In the genomic region with DNA sequence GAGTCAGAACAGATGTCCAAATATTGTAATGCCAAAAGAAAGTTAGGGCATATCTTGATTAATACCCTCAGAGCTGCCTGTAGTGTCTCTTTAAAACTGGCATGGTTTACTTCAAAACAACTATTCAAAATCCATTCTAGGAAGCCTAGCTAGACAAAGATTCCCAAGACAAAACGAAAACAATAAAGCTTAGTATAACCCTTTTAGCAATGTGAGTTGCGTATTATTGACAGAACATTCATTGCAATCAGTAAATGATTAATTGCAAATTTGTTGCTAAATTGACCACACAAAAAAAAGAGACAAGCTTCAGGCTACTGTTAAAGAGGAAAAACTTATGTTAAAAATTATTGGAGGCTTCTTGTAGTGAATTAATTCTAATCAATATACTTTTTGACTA, we compare ENCODE assay signal across 2 cellular contexts.
TF ChIP-seq lines count a peak whose summit lies in the region.

No MANE protein-coding gene starts in this region.

TF ChIP-seq in liver, 16 proteins besides CTCF, POLR2A, EP300 and RAD21 (continued from another document):
- TF ChIP-seq, protein P1, sequence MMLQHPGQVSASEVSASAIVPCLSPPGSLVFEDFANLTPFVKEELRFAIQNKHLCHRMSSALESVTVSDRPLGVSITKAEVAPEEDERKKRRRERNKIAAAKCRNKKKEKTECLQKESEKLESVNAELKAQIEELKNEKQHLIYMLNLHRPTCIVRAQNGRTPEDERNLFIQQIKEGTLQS (IDR thresholded peaks at IDR 0.05): no peak
- TF ChIP-seq FOXA1 (IDR thresholded peaks at IDR 0.05): no peak
- TF ChIP-seq, protein P2, sequence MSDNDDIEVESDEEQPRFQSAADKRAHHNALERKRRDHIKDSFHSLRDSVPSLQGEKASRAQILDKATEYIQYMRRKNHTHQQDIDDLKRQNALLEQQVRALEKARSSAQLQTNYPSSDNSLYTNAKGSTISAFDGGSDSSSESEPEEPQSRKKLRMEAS (IDR thresholded peaks at IDR 0.05): peak; percentile 12
- TF ChIP-seq FOXA2 (IDR thresholded peaks at IDR 0.05): no peak
- TF ChIP-seq RXRA (IDR thresholded peaks at IDR 0.05): no peak
- peak; percentile 19 to 36 for TF ChIP-seq HNF4A (conservative IDR thresholded peaks at IDR 0.05)
- no peak for TF ChIP-seq NR2F2 (IDR thresholded peaks at IDR 0.05)
- no peak for TF ChIP-seq EGR1 (IDR thresholded peaks at IDR 0.05; ENCODE audit: low read depth in 2 of 2)
- no peak for TF ChIP-seq HNF4G (IDR thresholded peaks at IDR 0.05)
TF ChIP-seq in liver: peak in this region for 3.

TF ChIP-seq in HepG2, 621 proteins besides CTCF, POLR2A, EP300 and RAD21 (continued from another document):
- TF ChIP-seq, protein P3, sequence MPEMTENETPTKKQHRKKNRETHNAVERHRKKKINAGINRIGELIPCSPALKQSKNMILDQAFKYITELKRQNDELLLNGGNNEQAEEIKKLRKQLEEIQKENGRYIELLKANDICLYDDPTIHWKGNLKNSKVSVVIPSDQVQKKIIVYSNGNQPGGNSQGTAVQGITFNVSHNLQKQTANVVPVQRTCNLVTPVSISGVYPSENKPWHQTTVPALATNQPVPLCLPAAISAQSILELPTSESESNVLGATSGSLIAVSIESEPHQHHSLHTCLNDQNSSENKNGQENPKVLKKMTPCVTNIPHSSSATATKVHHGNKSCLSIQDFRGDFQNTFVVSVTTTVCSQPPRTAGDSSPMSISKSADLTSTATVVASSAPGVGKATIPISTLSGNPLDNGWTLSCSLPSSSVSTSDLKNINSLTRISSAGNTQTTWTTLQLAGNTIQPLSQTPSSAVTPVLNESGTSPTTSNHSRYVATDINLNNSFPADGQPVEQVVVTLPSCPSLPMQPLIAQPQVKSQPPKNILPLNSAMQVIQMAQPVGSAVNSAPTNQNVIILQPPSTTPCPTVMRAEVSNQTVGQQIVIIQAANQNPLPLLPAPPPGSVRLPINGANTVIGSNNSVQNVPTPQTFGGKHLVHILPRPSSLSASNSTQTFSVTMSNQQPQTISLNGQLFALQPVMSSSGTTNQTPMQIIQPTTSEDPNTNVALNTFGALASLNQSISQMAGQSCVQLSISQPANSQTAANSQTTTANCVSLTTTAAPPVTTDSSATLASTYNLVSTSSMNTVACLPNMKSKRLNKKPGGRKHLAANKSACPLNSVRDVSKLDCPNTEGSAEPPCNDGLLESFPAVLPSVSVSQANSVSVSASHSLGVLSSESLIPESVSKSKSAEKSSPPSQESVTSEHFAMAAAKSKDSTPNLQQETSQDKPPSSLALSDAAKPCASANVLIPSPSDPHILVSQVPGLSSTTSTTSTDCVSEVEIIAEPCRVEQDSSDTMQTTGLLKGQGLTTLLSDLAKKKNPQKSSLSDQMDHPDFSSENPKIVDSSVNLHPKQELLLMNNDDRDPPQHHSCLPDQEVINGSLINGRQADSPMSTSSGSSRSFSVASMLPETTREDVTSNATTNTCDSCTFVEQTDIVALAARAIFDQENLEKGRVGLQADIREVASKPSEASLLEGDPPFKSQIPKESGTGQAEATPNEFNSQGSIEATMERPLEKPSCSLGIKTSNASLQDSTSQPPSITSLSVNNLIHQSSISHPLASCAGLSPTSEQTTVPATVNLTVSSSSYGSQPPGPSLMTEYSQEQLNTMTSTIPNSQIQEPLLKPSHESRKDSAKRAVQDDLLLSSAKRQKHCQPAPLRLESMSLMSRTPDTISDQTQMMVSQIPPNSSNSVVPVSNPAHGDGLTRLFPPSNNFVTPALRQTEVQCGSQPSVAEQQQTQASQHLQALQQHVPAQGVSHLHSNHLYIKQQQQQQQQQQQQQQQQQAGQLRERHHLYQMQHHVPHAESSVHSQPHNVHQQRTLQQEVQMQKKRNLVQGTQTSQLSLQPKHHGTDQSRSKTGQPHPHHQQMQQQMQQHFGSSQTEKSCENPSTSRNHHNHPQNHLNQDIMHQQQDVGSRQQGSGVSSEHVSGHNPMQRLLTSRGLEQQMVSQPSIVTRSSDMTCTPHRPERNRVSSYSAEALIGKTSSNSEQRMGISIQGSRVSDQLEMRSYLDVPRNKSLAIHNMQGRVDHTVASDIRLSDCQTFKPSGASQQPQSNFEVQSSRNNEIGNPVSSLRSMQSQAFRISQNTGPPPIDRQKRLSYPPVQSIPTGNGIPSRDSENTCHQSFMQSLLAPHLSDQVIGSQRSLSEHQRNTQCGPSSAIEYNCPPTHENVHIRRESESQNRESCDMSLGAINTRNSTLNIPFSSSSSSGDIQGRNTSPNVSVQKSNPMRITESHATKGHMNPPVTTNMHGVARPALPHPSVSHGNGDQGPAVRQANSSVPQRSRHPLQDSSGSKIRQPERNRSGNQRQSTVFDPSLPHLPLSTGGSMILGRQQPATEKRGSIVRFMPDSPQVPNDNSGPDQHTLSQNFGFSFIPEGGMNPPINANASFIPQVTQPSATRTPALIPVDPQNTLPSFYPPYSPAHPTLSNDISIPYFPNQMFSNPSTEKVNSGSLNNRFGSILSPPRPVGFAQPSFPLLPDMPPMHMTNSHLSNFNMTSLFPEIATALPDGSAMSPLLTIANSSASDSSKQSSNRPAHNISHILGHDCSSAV (CRISPR knock-in tag; IDR thresholded peaks at IDR 0.05; ENCODE audit: borderline replicate concordance): no peak
- TF ChIP-seq, protein P4, sequence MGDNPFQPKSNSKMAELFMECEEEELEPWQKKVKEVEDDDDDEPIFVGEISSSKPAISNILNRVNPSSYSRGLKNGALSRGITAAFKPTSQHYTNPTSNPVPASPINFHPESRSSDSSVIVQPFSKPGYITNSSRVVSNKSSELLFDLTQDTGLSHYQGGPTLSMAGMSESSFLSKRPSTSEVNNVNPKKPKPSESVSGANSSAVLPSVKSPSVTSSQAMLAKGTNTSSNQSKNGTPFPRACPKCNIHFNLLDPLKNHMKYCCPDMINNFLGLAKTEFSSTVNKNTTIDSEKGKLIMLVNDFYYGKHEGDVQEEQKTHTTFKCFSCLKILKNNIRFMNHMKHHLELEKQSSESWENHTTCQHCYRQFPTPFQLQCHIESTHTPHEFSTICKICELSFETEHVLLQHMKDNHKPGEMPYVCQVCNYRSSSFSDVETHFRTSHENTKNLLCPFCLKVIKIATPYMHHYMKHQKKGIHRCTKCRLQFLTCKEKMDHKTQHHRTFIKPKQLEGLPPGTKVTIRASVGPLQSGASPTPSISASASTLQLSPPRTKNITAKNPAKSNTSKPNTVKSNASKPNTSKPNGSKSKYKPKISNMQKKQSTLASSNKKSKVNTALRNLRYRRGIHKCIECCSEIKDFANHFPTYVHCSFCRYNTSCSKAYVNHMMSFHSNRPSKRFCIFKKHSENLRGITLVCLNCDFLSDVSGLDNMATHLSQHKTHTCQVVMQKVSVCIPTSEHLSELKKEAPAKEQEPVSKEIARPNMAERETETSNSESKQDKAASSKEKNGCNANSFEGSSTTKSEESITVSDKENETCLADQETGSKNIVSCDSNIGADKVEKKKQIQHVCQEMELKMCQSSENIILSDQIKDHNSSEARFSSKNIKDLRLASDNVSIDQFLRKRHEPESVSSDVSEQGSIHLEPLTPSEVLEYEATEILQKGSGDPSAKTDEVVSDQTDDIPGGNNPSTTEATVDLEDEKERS (CRISPR knock-in tag; IDR thresholded peaks at IDR 0.05): no peak
- TF ChIP-seq, protein P5, sequence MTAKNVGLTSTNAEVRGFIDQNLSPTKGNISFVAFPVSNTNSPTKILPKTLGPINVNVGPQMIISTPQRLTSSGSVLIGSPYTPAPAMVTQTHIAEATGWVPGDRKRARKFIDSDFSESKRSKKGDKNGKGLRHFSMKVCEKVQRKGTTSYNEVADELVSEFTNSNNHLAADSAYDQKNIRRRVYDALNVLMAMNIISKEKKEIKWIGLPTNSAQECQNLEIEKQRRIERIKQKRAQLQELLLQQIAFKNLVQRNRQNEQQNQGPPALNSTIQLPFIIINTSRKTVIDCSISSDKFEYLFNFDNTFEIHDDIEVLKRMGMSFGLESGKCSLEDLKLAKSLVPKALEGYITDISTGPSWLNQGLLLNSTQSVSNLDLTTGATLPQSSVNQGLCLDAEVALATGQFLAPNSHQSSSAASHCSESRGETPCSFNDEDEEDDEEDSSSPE (CRISPR knock-in tag; IDR thresholded peaks at IDR 0.05): no peak
- TF ChIP-seq, protein P6, sequence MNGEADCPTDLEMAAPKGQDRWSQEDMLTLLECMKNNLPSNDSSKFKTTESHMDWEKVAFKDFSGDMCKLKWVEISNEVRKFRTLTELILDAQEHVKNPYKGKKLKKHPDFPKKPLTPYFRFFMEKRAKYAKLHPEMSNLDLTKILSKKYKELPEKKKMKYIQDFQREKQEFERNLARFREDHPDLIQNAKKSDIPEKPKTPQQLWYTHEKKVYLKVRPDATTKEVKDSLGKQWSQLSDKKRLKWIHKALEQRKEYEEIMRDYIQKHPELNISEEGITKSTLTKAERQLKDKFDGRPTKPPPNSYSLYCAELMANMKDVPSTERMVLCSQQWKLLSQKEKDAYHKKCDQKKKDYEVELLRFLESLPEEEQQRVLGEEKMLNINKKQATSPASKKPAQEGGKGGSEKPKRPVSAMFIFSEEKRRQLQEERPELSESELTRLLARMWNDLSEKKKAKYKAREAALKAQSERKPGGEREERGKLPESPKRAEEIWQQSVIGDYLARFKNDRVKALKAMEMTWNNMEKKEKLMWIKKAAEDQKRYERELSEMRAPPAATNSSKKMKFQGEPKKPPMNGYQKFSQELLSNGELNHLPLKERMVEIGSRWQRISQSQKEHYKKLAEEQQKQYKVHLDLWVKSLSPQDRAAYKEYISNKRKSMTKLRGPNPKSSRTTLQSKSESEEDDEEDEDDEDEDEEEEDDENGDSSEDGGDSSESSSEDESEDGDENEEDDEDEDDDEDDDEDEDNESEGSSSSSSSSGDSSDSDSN (CRISPR knock-in tag; IDR thresholded peaks at IDR 0.05): no peak
